ENCODE assay signal across 21 cellular contexts in the genomic region with DNA sequence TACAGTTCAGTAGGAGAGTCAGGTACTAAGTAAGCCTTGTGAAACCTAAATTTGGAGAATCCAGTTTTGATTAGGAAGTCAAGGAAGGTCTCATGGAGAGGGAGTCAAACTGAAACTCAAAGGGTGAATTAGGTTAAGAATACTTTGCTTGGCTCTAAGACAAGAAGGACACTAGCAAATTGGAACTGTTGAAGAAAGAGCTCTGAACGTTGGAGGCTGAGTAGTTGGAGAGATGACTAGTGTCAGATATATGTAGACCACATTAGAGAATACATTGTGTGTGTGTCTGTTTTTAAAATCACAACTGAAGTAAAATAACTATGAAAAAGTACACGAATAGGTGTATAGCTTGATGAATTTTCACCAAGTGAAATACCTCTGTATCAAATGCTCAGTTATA. TPM values are rescaled to one million over a fixed set of nuclear protein-coding genes. Genes with fewer than 3 reads are reported as not detected.
DNase-seq lines count a peak whose midpoint lies in the region; ATAC-seq, FAIRE-seq and TF ChIP-seq lines count a peak whose summit lies in the region.
"Had no signal": no experiment of that assay in that cellular context is flagged by ENCODE, and none has a peak within 500 bp of the region (broad histone marks: within the 10 kb centered on the region; RNA-seq: fewer than 3 reads in every experiment).

No MANE protein-coding gene starts in this region.

- no peak overlapping the region for H3K27ac Mint-ChIP-seq in activated CD8-positive, alpha-beta memory T cell treated with anti-CD3 and anti-CD28 coated beads, Interleukin-2, amount 10 ng/mL, durations not matched to agents 7 days and 5 days
- H3K27ac Mint-ChIP-seq: mesothelial cell of epicardium had no signal

- CTCF ChIA-PET in activated CD8-positive, alpha-beta memory T cell treated with anti-CD3 and anti-CD28 coated beads, Interleukin-2, amount 10 ng/mL, durations not matched to agents 7 days and 5 days (lab: Charles Lee) = no interaction called here

- no peak for TF ChIP-seq CTCF in astrocyte of the spinal cord (IDR thresholded peaks at IDR 0.05; ENCODE audit: low read depth, low read length)
- no peak for TF ChIP-seq CTCF in keratinocyte (optimal IDR thresholded peaks at IDR 0.05 in 1 of 3, IDR thresholded peaks at IDR 0.05 in 1 of 3, conservative IDR thresholded peaks at IDR 0.05 in 1 of 3; ENCODE audit: extremely low read depth in 1 of 3, insufficient read depth in 2 of 3, low read length in 3 of 3)

- FAIRE-seq in GM19239 (lab: Jason Lieb, UNC) = peak; percentile 26
- FAIRE-seq in keratinocyte (lab: Jason Lieb, UNC) = peak; percentile 65
- FAIRE-seq: GM12891, kidney had no signal

- H3K4me3 ChIP-seq in ACC112 (ENCODE audit: low read depth, low read length) (no peak overlapping the region), astrocyte of the spinal cord (ENCODE audit: low read depth, low read length) (no peak overlapping the region), keratinocyte (ENCODE audit: control insufficient read depth in 2 of 3, extremely low read depth in 1 of 3, insufficient read depth in 2 of 3, low read depth in 1 of 3, low read length in 3 of 3) (no peak overlapping the region)
- H3K4me3 ChIP-seq: esophagus squamous epithelium, right lobe of liver, uterus had no signal

- H3K27me3 Mint-ChIP-seq in activated CD8-positive, alpha-beta memory T cell treated with anti-CD3 and anti-CD28 coated beads, Interleukin-2, amount 10 ng/mL, durations not matched to agents 7 days and 5 days = no peaks in the 10 kb centered on the region

- ATAC-seq in activated CD8-positive, alpha-beta memory T cell treated with anti-CD3 and anti-CD28 coated beads, Interleukin-2, amount 10 ng/mL, durations not matched to agents 7 days and 5 days = no peak
- ATAC-seq: right lobe of liver had no signal

- no peaks in the 10 kb centered on the region for H3K9me1 ChIP-seq in keratinocyte (ENCODE audit: control insufficient read depth, extremely low read depth, insufficient read depth, low read length)

- H3K4me1 ChIP-seq in ACC112 (ENCODE audit: control insufficient read depth, insufficient read depth, low read length, unreplicated experiment) (peaks cover 21% of the 10 kb centered on the region), keratinocyte (ENCODE audit: control insufficient read depth, extremely low read depth, insufficient read depth, low read length) (no peaks in the 10 kb centered on the region)

- H3K36me3 Mint-ChIP-seq in activated CD8-positive, alpha-beta memory T cell treated with anti-CD3 and anti-CD28 coated beads, Interleukin-2, amount 10 ng/mL, durations not matched to agents 7 days and 5 days = peaks cover 24% of the 10 kb centered on the region

- no peak overlapping the region for H3K4me2 ChIP-seq in keratinocyte (ENCODE audit: control insufficient read depth, extremely low read depth, insufficient read depth, low read depth, low read length)

- no peaks in the 10 kb centered on the region for H4K20me1 ChIP-seq in keratinocyte (ENCODE audit: control insufficient read depth, extremely low read depth, insufficient read depth, low read length)

- H3K27ac ChIP-seq in ACC112 (ENCODE audit: low read depth, low read length) (peak overlapping the region; percentile 17; the same call in 1 of the 2 replicates), keratinocyte (ENCODE audit: control insufficient read depth, insufficient read depth, low read length) (no peak overlapping the region)
- H3K27ac ChIP-seq: esophagus squamous epithelium, neutrophil, right lobe of liver, uterus had no signal

- no peak overlapping the region for H2AFZ ChIP-seq in ACC112 (ENCODE audit: low read length, unreplicated experiment)
- H2AFZ ChIP-seq in keratinocyte (ENCODE audit: control insufficient read depth, low read length) = no peak overlapping the region

- dilution Hi-C loops in keratinocyte (cut with MboI; ENCODE audit: extremely low pct_ligation_motif_present, low sequenced_read_pairs) = no loop called here

- DNase-seq in GM19239 (ENCODE audit: insufficient read length, low spot score) = no peak
- DNase-seq in astrocyte of the spinal cord (ENCODE audit: low read depth, low spot score) = peak; percentile 11
- DNase-seq in keratinocyte (ENCODE audit: low read depth, low spot score) = no peak
- no peak for DNase-seq in stimulated activated CD4-positive, alpha-beta T cell treated with anti-CD3 and anti-CD28 coated beads, Interleukin-2, amount 100 ng/mL, for 24 hours
- no peak for DNase-seq in NCI-H1436 treated with DMSO at 0.1 percent for 48 hours (lab: John Stamatoyannopoulos, UW)
- DNase-seq in activated CD8-positive, alpha-beta memory T cell treated with anti-CD3 and anti-CD28 coated beads, Interleukin-2, amount 10 ng/mL, durations not matched to agents 7 days and 5 days = no peak
- no peak for DNase-seq in KBM-7
- DNase-seq: activated CD8-positive, alpha-beta memory T cell treated with anti-CD3 and anti-CD28 coated beads, Interleukin-2, amount 50 U/mL, for 4 hours; activated naive CD4-positive, alpha-beta T cell treated with Interleukin-2 at 50 U/mL for 16 hours; COR-L47; esophagus squamous epithelium; GDM1; kidney; NCI-H1048; NCI-H526; right lobe of liver; uterus had no signal

- H3K79me2 ChIP-seq in ACC112 (ENCODE audit: control insufficient read depth, insufficient read depth, low read length, unreplicated experiment) = peaks cover 80% of the 10 kb centered on the region
- peaks cover 83% of the 10 kb centered on the region for H3K79me2 ChIP-seq in keratinocyte (ENCODE audit: control insufficient read depth, insufficient read depth, low read length)

- H3K4me1 Mint-ChIP-seq in activated CD8-positive, alpha-beta memory T cell treated with anti-CD3 and anti-CD28 coated beads, Interleukin-2, amount 10 ng/mL, durations not matched to agents 7 days and 5 days = peaks cover 40% of the 10 kb centered on the region

- H3K4me3 Mint-ChIP-seq in activated CD8-positive, alpha-beta memory T cell treated with anti-CD3 and anti-CD28 coated beads, Interleukin-2, amount 10 ng/mL, durations not matched to agents 7 days and 5 days = no peak overlapping the region
- H3K4me3 Mint-ChIP-seq: mesothelial cell of epicardium had no signal

- H3K9me3 ChIP-seq in keratinocyte (ENCODE audit: control insufficient read depth, low read depth, low read length) = no peaks in the 10 kb centered on the region
- H3K9me3 ChIP-seq: esophagus squamous epithelium, neutrophil, right lobe of liver, uterus had no signal

- H3K36me3 ChIP-seq in ACC112 (ENCODE audit: insufficient read depth, low read length) (peaks cover 12% of the 10 kb centered on the region), keratinocyte (ENCODE audit: control insufficient read depth in 2 of 2, extremely low read depth in 1 of 2, insufficient read depth in 2 of 2, low read length in 2 of 2) (peaks cover 5 to 6% of the 10 kb centered on the region in 2 experiments)
- H3K36me3 ChIP-seq: uterus had no signal

- H3K27me3 ChIP-seq in ACC112 (ENCODE audit: insufficient read depth, low read length) (no peaks in the 10 kb centered on the region), keratinocyte (ENCODE audit: control insufficient read depth, extremely low read depth, insufficient read depth, low read length) (no peaks in the 10 kb centered on the region)
- H3K27me3 ChIP-seq: esophagus squamous epithelium, neutrophil, right lobe of liver, uterus had no signal

- in situ Hi-C loops in astrocyte of the spinal cord (cut with HindIII; ENCODE audit: low sequenced_read_pairs) = no loop called here
- in situ Hi-C loops in KBM-7 (cut with MboI; ENCODE audit: low pct_unique_long_range_greater_than_20kb, low sequenced_read_pairs) = no loop called here

- H3K9ac ChIP-seq in keratinocyte (ENCODE audit: control insufficient read depth, extremely low read depth, insufficient read depth, low read length) = no peak overlapping the region

- H3K9me3 Mint-ChIP-seq in activated CD8-positive, alpha-beta memory T cell treated with anti-CD3 and anti-CD28 coated beads, Interleukin-2, amount 10 ng/mL, durations not matched to agents 7 days and 5 days (ENCODE audit: low read depth) = no peaks in the 10 kb centered on the region
- H3K9me3 Mint-ChIP-seq: mesothelial cell of epicardium had no signal

RNA-seq across cellular contexts. Expression of a gene that starts 6.3 kb away (rescaled TPM):
- 30.7 to 64.3 TPM (median 33.5 TPM) in 3 replicates for polyA plus RNA-seq in keratinocyte
- 593 TPM for polyA plus RNA-seq in keratinocyte (2011; ENCODE audit: low read depth)
- 28.8 and 56.2 TPM in 2 replicates for polyA plus RNA-seq in keratinocyte (2011; cell fraction: cytosol; rRNA removed)
- polyA plus RNA-seq in keratinocyte (2011; cell fraction: nucleus; rRNA removed) = 23.7 and 33.2 TPM in 2 replicates
- 59.9 and 64.5 TPM in 2 replicates for polyA plus RNA-seq in keratinocyte (2012; ENCODE audit: low replicate concordance)
- 2.8 to 24.6 TPM (median 6.6 TPM) in 3 replicates for polyA minus RNA-seq in keratinocyte
- polyA minus RNA-seq in keratinocyte (2011; cell fraction: cytosol; rRNA and poly(A)+ RNA removed) = 15.7 TPM
- 8.1 and 17.5 TPM in 2 replicates for polyA minus RNA-seq in keratinocyte (2011; cell fraction: nucleus; rRNA and poly(A)+ RNA removed)
- 10 to 100 TPM; 53.6 to 58.1 TPM for total RNA-seq in activated CD8-positive, alpha-beta memory T cell treated with anti-CD3 and anti-CD28 coated beads, Interleukin-2, amount 10 ng/mL, durations not matched to agents 7 days and 5 days

RNA-seq across cellular contexts. Expression of a gene that starts 42.3 kb away (rescaled TPM):
- 2.1 to 3.2 TPM (median 2.7 TPM) in 3 replicates for polyA plus RNA-seq in keratinocyte
- 0.74 TPM for polyA plus RNA-seq in keratinocyte (2011; ENCODE audit: low read depth)
- 1.8 and 2.0 TPM in 2 replicates for polyA plus RNA-seq in keratinocyte (2011; cell fraction: cytosol; rRNA removed)
- 2.8 and 3.7 TPM in 2 replicates for polyA plus RNA-seq in keratinocyte (2011; cell fraction: nucleus; rRNA removed)
- polyA plus RNA-seq in keratinocyte (2012; ENCODE audit: low replicate concordance) = 0.23 and 3.0 TPM in 2 replicates
- 0.77 to 1.0 TPM in 2 of 3 replicates, not detected in the other for polyA minus RNA-seq in keratinocyte
- 1.7 TPM for polyA minus RNA-seq in keratinocyte (2011; cell fraction: cytosol; rRNA and poly(A)+ RNA removed)
- polyA minus RNA-seq in keratinocyte (2011; cell fraction: nucleus; rRNA and poly(A)+ RNA removed) = 0.63 and 1.0 TPM in 2 replicates
- 100 to 1,000 TPM; 366 to 616 TPM for total RNA-seq in activated CD8-positive, alpha-beta memory T cell treated with anti-CD3 and anti-CD28 coated beads, Interleukin-2, amount 10 ng/mL, durations not matched to agents 7 days and 5 days
- total RNA-seq: mesothelial cell of epicardium had no signal

RNA-seq across cellular contexts. Expression of a gene that starts 49.8 kb away (rescaled TPM):
- polyA plus RNA-seq in keratinocyte = 26.0 to 35.3 TPM (median 34.1 TPM) in 3 replicates
- polyA plus RNA-seq in keratinocyte (2011; ENCODE audit: low read depth) = 129 TPM
- 26.0 and 36.6 TPM in 2 replicates for polyA plus RNA-seq in keratinocyte (2011; cell fraction: cytosol; rRNA removed)
- polyA plus RNA-seq in keratinocyte (2011; cell fraction: nucleus; rRNA removed) = 50.2 and 65.7 TPM in 2 replicates
- 23.8 and 26.4 TPM in 2 replicates for polyA plus RNA-seq in keratinocyte (2012; ENCODE audit: low replicate concordance)
- polyA minus RNA-seq in keratinocyte = 7.4 to 48.3 TPM (median 33.7 TPM) in 3 replicates
- polyA minus RNA-seq in keratinocyte (2011; cell fraction: cytosol; rRNA and poly(A)+ RNA removed) = 34.1 TPM
- 30.6 and 33.3 TPM in 2 replicates for polyA minus RNA-seq in keratinocyte (2011; cell fraction: nucleus; rRNA and poly(A)+ RNA removed)
- 10 to 100 TPM; 46.9 to 59.0 TPM for total RNA-seq in activated CD8-positive, alpha-beta memory T cell treated with anti-CD3 and anti-CD28 coated beads, Interleukin-2, amount 10 ng/mL, durations not matched to agents 7 days and 5 days
